Comparison of ENCODE assay signal across 30 cellular contexts in genomic region chr3:191944835-191945234, GRCh38.
"Had no signal": no experiment of that assay in that cellular context is flagged by ENCODE, and none has a peak within 500 bp of the region (broad histone marks: within the 10 kb centered on the region; RNA-seq: fewer than 3 reads in every experiment).

No MANE protein-coding gene starts in this region.

- H3K27ac ChIP-seq: heart left ventricle, neutrophil, right lobe of liver, tibial nerve, VCaP had no signal

- DNase-seq: activated CD4-positive, alpha-beta T cell treated with anti-CD3 and anti-CD28 coated beads for 48 hours; activated CD4-positive, alpha-beta T cell treated with anti-CD3 and anti-CD28 coated beads, Interleukin-2, amount 50 U/mL, for 48 hours; activated CD8-positive, alpha-beta memory T cell treated with anti-CD3 and anti-CD28 coated beads, Interleukin-2, amount 50 U/mL, for 48 hours; activated gamma-delta T cell; activated naive CD4-positive, alpha-beta T cell treated with anti-CD3 and anti-CD28 coated beads, Interleukin-2, amount 10 ng/mL, durations not matched to agents 7 days and 5 days; activated naive CD8-positive, alpha-beta T cell treated with anti-CD3 and anti-CD28 coated beads, Interleukin-2, amount 10 ng/mL, durations not matched to agents 7 days and 5 days; activated T-cell treated with anti-CD3 and anti-CD28 coated beads, Interleukin-2, amount 50 U/mL, for 24 hours; caudate nucleus; cortex of kidney; endodermal cell; foreskin fibroblast; heart left ventricle; hypothalamus; immature natural killer cell; kidney; left colon; mammary epithelial cell; naive B cell; nephron progenitor cell; right lobe of liver; stimulated activated CD4-positive, alpha-beta T cell treated with anti-CD3 and anti-CD28 coated beads, Interleukin-2, amount 100 ng/mL, for 48 hours; stimulated activated naive CD4-positive, alpha-beta T cell treated with Interleukin-2 at 50 U/mL for 16 hours; T-helper 9 cell had no signal

- H3K9me3 ChIP-seq: heart left ventricle, neutrophil, right lobe of liver, tibial nerve had no signal

- H3K36me3 ChIP-seq: heart left ventricle, neutrophil, right lobe of liver, tibial nerve had no signal

- FAIRE-seq: astrocyte, kidney, TTC549 had no signal

- H3K4me1 ChIP-seq: heart left ventricle, right lobe of liver, tibial nerve had no signal

- H3K27me3 ChIP-seq: heart left ventricle, neutrophil, right lobe of liver, tibial nerve had no signal

- ATAC-seq: activated CD4-positive, CD25-positive, alpha-beta regulatory T cell treated with anti-CD3 and anti-CD28 coated beads, Interleukin-2, amount 50 U/mL, for 24 hours; esophagus mucosa; heart left ventricle; left colon; right lobe of liver had no signal

- H3K4me3 ChIP-seq: heart left ventricle, right lobe of liver, tibial nerve had no signal
